2 cellular contexts compared by ENCODE assay signal in genomic region chr5:151051066-151051930, GRCh38.
TF ChIP-seq lines count a peak whose summit lies in the region.

No MANE protein-coding gene starts in this region.

TF ChIP-seq in A549, 52 proteins besides CTCF, POLR2A, EP300 and RAD21 (continued from another document):
- TF ChIP-seq SMC3 (IDR thresholded peaks at IDR 0.05): peak; percentile 94
- TF ChIP-seq CBX2 (IDR thresholded peaks at IDR 0.05; ENCODE audit: borderline replicate concordance, low read depth): no peak
- TF ChIP-seq MAZ (IDR thresholded peaks at IDR 0.05; ENCODE audit: borderline replicate concordance, low read depth, low read length): no peak
- TF ChIP-seq FOXS1 (CRISPR knock-in tag; IDR thresholded peaks at IDR 0.05): no peak
- TF ChIP-seq JUNB (IDR thresholded peaks at IDR 0.05): no peak
- TF ChIP-seq RFX5 (IDR thresholded peaks at IDR 0.05): no peak
- no peak for TF ChIP-seq BCL3 (IDR thresholded peaks at IDR 0.05)
- no peak for TF ChIP-seq JUN (IDR thresholded peaks at IDR 0.05)
- TF ChIP-seq FOSL2 (IDR thresholded peaks at IDR 0.05): no peak
- peak; percentile 38 for TF ChIP-seq FOSL2 (CRISPR knock-in tag; IDR thresholded peaks at IDR 0.05)
- no peak for TF ChIP-seq NFE2L2 (conservative IDR thresholded peaks at IDR 0.05; ENCODE audit: low read length)
- no peak for TF ChIP-seq ZNF302 (CRISPR knock-in tag; IDR thresholded peaks at IDR 0.05)
- TF ChIP-seq E2F6 (IDR thresholded peaks at IDR 0.05; ENCODE audit: borderline replicate concordance, low read depth): no peak
- no peak for TF ChIP-seq CHD2 (IDR thresholded peaks at IDR 0.05; ENCODE audit: low read length, partially characterized antibody)
- TF ChIP-seq ZSCAN20 (CRISPR knock-in tag; IDR thresholded peaks at IDR 0.05): no peak
TF ChIP-seq in A549: peak in this region for 2.

TF ChIP-seq in endothelial cell of umbilical vein, 7 proteins besides CTCF, POLR2A, EP300 and RAD21:
- peak; percentile 32 for TF ChIP-seq JUN (IDR thresholded peaks at IDR 0.05; ENCODE audit: borderline replicate concordance, insufficient read depth, insufficient read length, low read depth)
- TF ChIP-seq GATA2 (IDR thresholded peaks at IDR 0.05; ENCODE audit: insufficient read depth, insufficient read length, low read depth, low read length): no peak
- TF ChIP-seq FOS (IDR thresholded peaks at IDR 0.05; ENCODE audit: borderline replicate concordance, insufficient read depth, low read length): peak; percentile 40
